Comparison of ENCODE assay signal across 1 cellular context in genomic region chr20:33229843-33230242, GRCh38.
A peak's percentile ranks its signal among the peaks of the same experiment; 100 is the strongest.
TF ChIP-seq lines count a peak whose summit lies in the region.

No MANE protein-coding gene starts in this region.

TF ChIP-seq in HepG2, 621 proteins besides CTCF, POLR2A, EP300 and RAD21:
- no peak for TF ChIP-seq PHF5A (CRISPR knock-in tag; IDR thresholded peaks at IDR 0.05; ENCODE audit: low read depth, unreplicated experiment)
- no peak for TF ChIP-seq HES4 (CRISPR knock-in tag; IDR thresholded peaks at IDR 0.05; ENCODE audit: borderline replicate concordance)
- no peak for TF ChIP-seq ZBTB39 (CRISPR knock-in tag; IDR thresholded peaks at IDR 0.05)
- TF ChIP-seq FOXA1 (IDR thresholded peaks at IDR 0.05) = no peak
- TF ChIP-seq FOXA1 (CRISPR knock-in tag; IDR thresholded peaks at IDR 0.05) = 0 out of 2 replicates have a peak, but pooled peaks have one; percentile 28
- peak; percentile 22; the same call in 1 of the 2 replicates for TF ChIP-seq FOXA3 (CRISPR knock-in tag; IDR thresholded peaks at IDR 0.05)
- no peak for TF ChIP-seq YEATS4 (CRISPR knock-in tag; IDR thresholded peaks at IDR 0.05; ENCODE audit: borderline replicate concordance)
- peak in 1 of 2 experiments; percentile 88; a peak in 2 of 4 replicates for TF ChIP-seq ATF4 (CRISPR knock-in tag; IDR thresholded peaks at IDR 0.05)
- TF ChIP-seq ZBTB3 (CRISPR knock-in tag; IDR thresholded peaks at IDR 0.05; ENCODE audit: borderline replicate concordance, low read depth) = no peak
